Comparison of ENCODE assay signal across 20 cellular contexts in the genomic region with DNA sequence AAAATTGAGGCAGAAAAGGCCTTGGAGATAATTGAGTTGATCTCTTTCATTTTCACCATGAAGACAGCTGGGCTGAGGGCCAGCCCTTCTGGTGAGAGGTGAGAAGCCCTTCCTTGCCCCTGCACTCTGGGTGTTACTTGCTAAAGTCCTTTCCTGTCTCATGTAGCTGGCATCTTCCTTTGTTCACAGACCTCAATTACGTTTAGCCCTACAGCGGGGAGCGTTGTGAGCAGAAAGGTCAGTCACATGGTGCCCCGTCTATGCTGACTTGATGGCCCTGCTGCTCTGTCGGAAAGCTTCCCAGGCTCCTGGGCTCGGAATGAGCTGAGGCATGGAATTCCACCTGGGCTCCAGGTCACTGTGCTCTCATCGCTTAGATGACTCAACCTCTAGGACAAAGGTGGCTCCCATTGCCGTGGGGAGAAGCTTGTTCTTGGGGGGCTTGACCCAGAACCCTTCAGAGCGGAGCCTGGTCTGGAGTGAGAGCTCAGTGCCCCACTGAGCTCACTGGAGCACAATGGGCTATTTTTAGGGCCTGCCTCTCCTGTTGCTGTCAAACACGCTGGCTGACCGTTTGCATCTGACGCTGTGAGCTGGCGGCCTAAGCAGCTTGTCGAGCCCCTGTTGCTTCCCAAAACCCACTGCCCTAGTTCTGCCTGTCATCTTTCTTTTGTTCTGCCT. TPM values are rescaled to one million over a fixed set of nuclear protein-coding genes. Genes with fewer than 3 reads are reported as not detected.
A peak's percentile ranks its signal among the peaks of the same experiment; 100 is the strongest.
DNase-seq lines count a peak whose midpoint lies in the region; ATAC-seq and TF ChIP-seq lines count a peak whose summit lies in the region.
"Had no signal": no experiment of that assay in that cellular context is flagged by ENCODE, and none has a peak within 500 bp of the region (broad histone marks: within the 10 kb centered on the region; RNA-seq: fewer than 3 reads in every experiment).

No MANE protein-coding gene starts in this region.

- H3K4me3 Mint-ChIP-seq in effector memory CD8-positive, alpha-beta T cell = no peak overlapping the region
- H3K4me3 Mint-ChIP-seq in osteocyte (ENCODE audit: unreplicated experiment) = no peak overlapping the region
- H3K4me3 Mint-ChIP-seq: CD4-positive, CD25-positive, alpha-beta regulatory T cell had no signal

- peak; percentile 40 for DNase-seq in RPMI8226
- DNase-seq in effector memory CD8-positive, alpha-beta T cell = no peak
- peak; percentile 74 for DNase-seq in islet precursor cell
- peak; percentile 67 for DNase-seq in osteocyte (ENCODE audit: extremely low spot score, unreplicated experiment)
- DNase-seq in inferior parietal cortex (ENCODE audit: extremely low spot score) = no peak
- no peak for DNase-seq in GM19240 (ENCODE audit: insufficient read length, low spot score)
- no peak for DNase-seq in colonic mucosa
- DNase-seq: activated CD4-positive, alpha-beta T cell treated with anti-CD3 and anti-CD28 coated beads, Interleukin-2, amount 50 U/mL, for 1 hour; CD4-positive, CD25-positive, alpha-beta regulatory T cell; DMS 273 treated with DMSO at 0.1 percent for 48 hours; NCI-H1436; NCI-H2171 treated with DMSO at 0.1 percent for 48 hours; NCI-H748 treated with DMSO at 0.1 percent for 48 hours; stimulated activated naive CD4-positive, alpha-beta T cell treated with Interleukin-2 at 50 U/mL for 16 hours; transverse colon had no signal

- TF ChIP-seq CTCF in osteocyte (IDR thresholded peaks at IDR 0.05) (no peak), colonic mucosa (IDR thresholded peaks at IDR 0.05) (no peak)

- H3K4me1 ChIP-seq in colonic mucosa = no peaks in the 10 kb centered on the region
- H3K4me1 ChIP-seq: transverse colon had no signal

- H3K27me3 Mint-ChIP-seq in effector memory CD8-positive, alpha-beta T cell = peaks cover 0 to 19% of the 10 kb centered on the region in 2 donors
- peaks cover 69% of the 10 kb centered on the region for H3K27me3 Mint-ChIP-seq in osteocyte (ENCODE audit: unreplicated experiment)

- H3K36me3 Mint-ChIP-seq in effector memory CD8-positive, alpha-beta T cell (ENCODE audit: insufficient read depth) = no peaks in the 10 kb centered on the region
- H3K36me3 Mint-ChIP-seq in osteocyte (ENCODE audit: unreplicated experiment) = no peaks in the 10 kb centered on the region
- H3K36me3 Mint-ChIP-seq: CD4-positive, CD25-positive, alpha-beta regulatory T cell had no signal

- H3K4me3 ChIP-seq in colonic mucosa = no peak overlapping the region
- H3K4me3 ChIP-seq: transverse colon had no signal

- intact Hi-C loops in colonic mucosa (cut with DNase I) = no loop called here

- H3K9me3 Mint-ChIP-seq in effector memory CD8-positive, alpha-beta T cell = no peaks in the 10 kb centered on the region
- no peaks in the 10 kb centered on the region for H3K9me3 Mint-ChIP-seq in osteocyte (ENCODE audit: unreplicated experiment)

- peak; percentile 59 for ATAC-seq in effector memory CD8-positive, alpha-beta T cell (replicated peaks)
- ATAC-seq in GM18909 (IDR thresholded peaks at IDR 0.05; ENCODE audit: poor library complexity, unreplicated experiment) = no peak
- ATAC-seq: HepG2, Panc1, sciatic nerve had no signal

- H3K4me1 Mint-ChIP-seq in effector memory CD8-positive, alpha-beta T cell (ENCODE audit: low read depth in 2 of 2) = peaks cover 8 to 30% of the 10 kb centered on the region in 2 donors
- H3K4me1 Mint-ChIP-seq in osteocyte (ENCODE audit: unreplicated experiment) = no peaks in the 10 kb centered on the region

- no peak overlapping the region for H3K9ac ChIP-seq in colonic mucosa (ENCODE audit: low read depth in 2 of 2, low read length in 2 of 2)

- no peaks in the 10 kb centered on the region for H3K27me3 ChIP-seq in colonic mucosa
- H3K27me3 ChIP-seq: neutrophil, transverse colon had no signal

- no peaks in the 10 kb centered on the region for H3K9me3 ChIP-seq in colonic mucosa
- H3K9me3 ChIP-seq: neutrophil, transverse colon had no signal

- H3K27ac ChIP-seq in colonic mucosa = no peak overlapping the region
- H3K27ac ChIP-seq: neutrophil, transverse colon had no signal

- peak overlapping the region in 1 of 2 donors; percentile 44 for H3K27ac Mint-ChIP-seq in effector memory CD8-positive, alpha-beta T cell
- no peak overlapping the region for H3K27ac Mint-ChIP-seq in osteocyte (ENCODE audit: unreplicated experiment)
- H3K27ac Mint-ChIP-seq: CD4-positive, CD25-positive, alpha-beta regulatory T cell had no signal

- H3K36me3 ChIP-seq in colonic mucosa = no peaks in the 10 kb centered on the region
- H3K36me3 ChIP-seq: neutrophil, transverse colon had no signal

RNA-seq across cellular contexts. Expression of gene RPLP1, which starts 47.0 kb away (rescaled TPM):
- total RNA-seq in osteocyte = 1,498 and 1,580 TPM in 2 replicates
- 1,000 to 10,000 TPM; 1,531 to 1,739 TPM for total RNA-seq in colonic mucosa

Comparison
In these comparisons a context has a peak if more than half of its experiments do, and no peak if none do; other contexts are left out.
1. DNase-seq: peak in RPMI8226 (single experiment), islet precursor cell (single experiment) and osteocyte (single experiment); none in effector memory CD8-positive, alpha-beta T cell (0 of 3), inferior parietal cortex (single experiment), GM19240 (single experiment) and colonic mucosa (single experiment).